ENCODE assay signal across 27 cellular contexts in the genomic region with DNA sequence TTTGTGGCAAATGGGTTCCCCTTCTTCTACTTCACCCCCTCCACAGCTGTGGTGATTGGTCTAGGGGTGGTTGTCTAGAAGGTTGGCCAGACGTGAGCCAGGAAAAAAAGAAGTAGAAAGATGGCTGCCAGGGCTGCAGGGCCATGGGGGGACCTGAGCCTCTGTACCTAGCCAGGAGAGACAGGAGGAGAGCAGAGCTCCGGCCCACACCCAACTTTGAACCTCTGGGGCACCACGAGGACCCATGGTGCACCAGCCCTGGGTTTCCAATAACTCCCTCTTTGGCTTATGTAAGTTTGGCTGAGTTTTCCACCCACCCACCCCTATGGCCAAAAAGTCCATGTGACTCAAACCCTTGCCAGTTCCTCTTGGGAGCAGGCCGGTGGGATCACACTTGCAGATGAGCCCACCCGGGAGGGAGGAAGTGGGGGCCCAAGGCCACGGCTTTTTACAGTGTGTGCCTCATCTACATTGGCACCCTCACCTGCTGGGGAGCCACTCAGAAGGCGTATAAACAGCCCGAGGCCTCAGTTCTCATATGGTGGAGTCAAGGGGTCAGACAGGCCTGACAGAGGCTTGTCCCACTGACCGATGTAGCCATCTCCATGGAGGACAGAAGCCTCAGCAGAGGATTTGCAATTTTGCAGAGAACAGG.
DNase-seq lines count a peak whose midpoint lies in the region; ATAC-seq, FAIRE-seq and TF ChIP-seq lines count a peak whose summit lies in the region.
"Had no signal": no experiment of that assay in that cellular context is flagged by ENCODE, and none has a peak within 500 bp of the region (broad histone marks: within the 10 kb centered on the region; RNA-seq: fewer than 3 reads in every experiment).

No MANE protein-coding gene starts in this region.

- no peak overlapping the region for H3K4me3 Mint-ChIP-seq in stimulated activated naive CD8-positive, alpha-beta T cell treated with anti-CD3 and anti-CD28 coated beads, Interleukin-15, amount 100 ng/mL, for 72 hours
- H3K4me3 Mint-ChIP-seq: CD4-positive, CD25-positive, alpha-beta regulatory T cell had no signal

- no peaks in the 10 kb centered on the region for H3K36me3 ChIP-seq in spleen
- no peaks in the 10 kb centered on the region for H3K36me3 ChIP-seq in kidney (ENCODE audit: control insufficient read depth in 1 of 2, insufficient read depth in 2 of 2, low read length in 2 of 2)
- no peaks in the 10 kb centered on the region for H3K36me3 ChIP-seq in right atrium auricular region
- H3K36me3 ChIP-seq: BE2C had no signal

- no peak for FAIRE-seq in kidney (lab: Jason Lieb, UNC)
- FAIRE-seq: H1, HTR-8/SVneo had no signal

- intact Hi-C loops in spleen (cut with DNase I; ENCODE audit: low total_unique reads) = no loop called here
- intact Hi-C loops in kidney (cut with DNase I) = no loop called here

- TF ChIP-seq CTCF in spleen (IDR thresholded peaks at IDR 0.05 in 8 of 11, conservative IDR thresholded peaks at IDR 0.05 in 3 of 11) (no peak), kidney (IDR thresholded peaks at IDR 0.05; ENCODE audit: borderline replicate concordance, extremely low read depth, insufficient read depth) (no peak), right atrium auricular region (IDR thresholded peaks at IDR 0.05) (no peak), GM10248 (IDR thresholded peaks at IDR 0.05; ENCODE audit: control extremely low read depth, extremely low read depth, low read depth, missing control alignments) (no peak)

- no peaks in the 10 kb centered on the region for H3K4me1 Mint-ChIP-seq in stimulated activated naive CD8-positive, alpha-beta T cell treated with anti-CD3 and anti-CD28 coated beads, Interleukin-15, amount 100 ng/mL, for 72 hours
- H3K4me1 Mint-ChIP-seq: CD4-positive, CD25-positive, alpha-beta regulatory T cell had no signal

- WGBS in spleen, 5 donors = 84 to 93% (median 87%) methylated on average over 7 to 9 of the region's 9 CpGs

- DNase-seq in stimulated activated naive CD8-positive, alpha-beta T cell treated with anti-CD3 and anti-CD28 coated beads, Interleukin-15, Interleukin-2, amounts not matched to agents 100 U/mL and 50 U/mL, for 24 hours = no peak
- DNase-seq in stimulated activated naive CD8-positive, alpha-beta T cell treated with anti-CD3 and anti-CD28 coated beads, Interleukin-15, amount 100 ng/mL, for 72 hours = no peak
- DNase-seq in islet precursor cell (peak; percentile 46), spleen (peak; percentile 44), kidney (no peak), right atrium auricular region (ENCODE audit: low spot score) (no peak), NCI-H2029 (lab: John Stamatoyannopoulos, UW) (no peak), GM10248 (ENCODE audit: extremely low spot score) (no peak)
- DNase-seq: 8988T; ACHN; BE2C; CD4-positive, CD25-positive, alpha-beta regulatory T cell; HCEC 1CT; KBM-7; MV-4-11; NCI-H1105; NCI-H1436 treated with DMSO at 0.1 percent for 48 hours; NCI-H187 treated with DMSO at 0.1 percent for 48 hours; NCI-H2107; NCI-H524; NCI-H82; NK-92 treated with Interleukin-12 subunit alpha and Interleukin-12 subunit beta, amount 100 ng/mL, for 24 hours; PC-3; Right ventricle myocardium superior; RPMI8226 had no signal

- H3K27me3 ChIP-seq in spleen (replicated peaks in 1 of 7) (peaks cover 0 to 13% (median 0%) of the 10 kb centered on the region in 7 donors), right atrium auricular region (no peaks in the 10 kb centered on the region)

- no peaks in the 10 kb centered on the region for H3K9me3 Mint-ChIP-seq in stimulated activated naive CD8-positive, alpha-beta T cell treated with anti-CD3 and anti-CD28 coated beads, Interleukin-15, amount 100 ng/mL, for 72 hours
- H3K9me3 Mint-ChIP-seq: CD4-positive, CD25-positive, alpha-beta regulatory T cell had no signal

- H3K27ac ChIP-seq in spleen (no peak overlapping the region), kidney (ENCODE audit: low read depth in 2 of 2, low read length in 2 of 2) (no peak overlapping the region), right atrium auricular region (no peak overlapping the region)

- no peaks in the 10 kb centered on the region for H3K4me1 ChIP-seq in spleen
- H3K4me1 ChIP-seq in kidney (ENCODE audit: control insufficient read depth in 1 of 2, insufficient read depth in 1 of 2, low read depth in 1 of 2, low read length in 2 of 2) = no peaks in the 10 kb centered on the region
- no peaks in the 10 kb centered on the region for H3K4me1 ChIP-seq in right atrium auricular region
- H3K4me1 ChIP-seq: BE2C had no signal

- CTCF ChIA-PET in GM10248 (lab: Yijun Ruan, JAX) = interaction anchor here (1.5 kb wide), 1 partner anchor 11 kb away, joined by 3 read pairs; no protein-coding TSS in a partner anchor

- no peak overlapping the region for H3K9ac ChIP-seq in kidney (ENCODE audit: low read length in 2 of 2)

- peak; percentile 10 for ATAC-seq in stimulated activated naive CD8-positive, alpha-beta T cell treated with anti-CD3 and anti-CD28 coated beads, Interleukin-15, Interleukin-2, amounts not matched to agents 100 U/mL and 50 U/mL, for 24 hours
- no peak for ATAC-seq in stimulated activated naive CD8-positive, alpha-beta T cell treated with anti-CD3 and anti-CD28 coated beads, Interleukin-15, amount 100 ng/mL, for 72 hours
- ATAC-seq: PC-3 had no signal

- H3K4me3 ChIP-seq in spleen = no peak overlapping the region
- no peak overlapping the region for H3K4me3 ChIP-seq in kidney (ENCODE audit: low read length in 2 of 2)
- H3K4me3 ChIP-seq in right atrium auricular region = no peak overlapping the region

- H3K9me3 ChIP-seq in spleen (no peaks in the 10 kb centered on the region), kidney (ENCODE audit: control insufficient read depth in 1 of 2, low read length in 2 of 2) (no peaks in the 10 kb centered on the region), right atrium auricular region (no peaks in the 10 kb centered on the region)
- H3K9me3 ChIP-seq: BE2C had no signal

- no peaks in the 10 kb centered on the region for H3K27me3 Mint-ChIP-seq in stimulated activated naive CD8-positive, alpha-beta T cell treated with anti-CD3 and anti-CD28 coated beads, Interleukin-15, amount 100 ng/mL, for 72 hours

- POLR2A ChIA-PET in GM10248 (lab: Yijun Ruan, JAX) = no interaction called here

- H3K27ac Mint-ChIP-seq in stimulated activated naive CD8-positive, alpha-beta T cell treated with anti-CD3 and anti-CD28 coated beads, Interleukin-15, amount 100 ng/mL, for 72 hours = no peak overlapping the region

- no peak for TF ChIP-seq POLR2A in spleen (IDR thresholded peaks at IDR 0.05)

Comparison
In these comparisons a context has a peak if more than half of its experiments do, and no peak if none do; other contexts are left out.
1. DNase-seq: peak in islet precursor cell (single experiment) and spleen (single experiment); none in stimulated activated naive CD8-positive, alpha-beta T cell treated with anti-CD3 and anti-CD28 coated beads, Interleukin-15, Interleukin-2, amounts not matched to agents 100 U/mL and 50 U/mL, for 24 hours (single experiment), stimulated activated naive CD8-positive, alpha-beta T cell treated with anti-CD3 and anti-CD28 coated beads, Interleukin-15, amount 100 ng/mL, for 72 hours (0 of 2), kidney (single experiment), right atrium auricular region (single experiment), NCI-H2029 (single experiment) and GM10248 (single experiment).